Comparison of ENCODE assay signal across 8 cellular contexts in the genomic region with DNA sequence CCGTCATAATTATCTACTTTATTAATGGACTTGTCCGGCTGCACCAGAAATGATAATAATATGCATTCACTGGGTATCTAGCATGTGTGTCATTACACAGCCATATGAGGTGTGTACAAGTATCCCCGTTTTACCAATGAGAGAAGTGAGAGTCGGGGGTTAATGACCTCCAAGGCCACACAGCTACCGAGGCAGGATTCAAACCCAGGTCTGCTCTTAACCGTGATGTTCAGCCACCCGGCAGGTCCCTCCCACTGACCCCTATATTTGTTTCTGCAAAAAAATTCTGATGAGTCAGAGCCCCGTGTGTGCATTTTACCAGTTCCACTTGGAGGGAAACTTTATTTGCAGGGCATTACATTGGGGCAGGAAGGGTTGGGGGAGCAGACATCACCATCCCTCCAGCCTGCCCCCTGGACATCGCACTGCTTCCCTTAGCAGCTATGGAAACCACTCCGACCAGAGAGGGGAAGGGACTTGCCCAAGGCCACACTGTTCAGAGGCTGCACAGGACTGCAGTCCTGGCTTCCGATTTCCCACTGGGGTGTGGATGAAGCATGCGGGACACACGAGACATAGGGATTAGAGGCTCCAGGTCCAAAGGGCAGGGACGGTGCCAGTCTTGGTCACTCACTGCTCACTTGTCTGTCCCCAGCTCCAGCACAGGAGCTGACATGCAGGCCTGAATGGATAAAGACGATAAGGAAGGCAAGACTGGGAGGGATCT. TPM values are rescaled to one million over a fixed set of nuclear protein-coding genes. Genes with fewer than 3 reads are reported as not detected.
A peak's percentile ranks its signal among the peaks of the same experiment; 100 is the strongest.
DNase-seq lines count a peak whose midpoint lies in the region; ATAC-seq and FAIRE-seq lines count a peak whose summit lies in the region.

No MANE protein-coding gene starts in this region.

- H3K27ac Mint-ChIP-seq in central memory CD8-positive, alpha-beta T cell (ENCODE audit: low read depth): peak overlapping the region; percentile 65

- intact Hi-C loops in sciatic nerve (cut with DNase I): no loop called here

- H3K4me3 Mint-ChIP-seq in central memory CD8-positive, alpha-beta T cell: peak overlapping the region; percentile 47

- H3K4me1 Mint-ChIP-seq in central memory CD8-positive, alpha-beta T cell: peaks cover 14% of the 10 kb centered on the region

- ATAC-seq in HG03442 (IDR thresholded peaks at IDR 0.05; ENCODE audit: unreplicated experiment) (peak; percentile 18), sciatic nerve (peak; percentile 14)
- ATAC-seq in central memory CD8-positive, alpha-beta T cell (replicated peaks; ENCODE audit: extremely low read depth, poor library complexity, severe bottlenecking): no peak

- FAIRE-seq in GM19239 (lab: Jason Lieb, UNC): peak; percentile 79

- no peaks in the 10 kb centered on the region for H3K27me3 Mint-ChIP-seq in central memory CD8-positive, alpha-beta T cell

- no peaks in the 10 kb centered on the region for H3K9me3 Mint-ChIP-seq in central memory CD8-positive, alpha-beta T cell

- H3K36me3 Mint-ChIP-seq in central memory CD8-positive, alpha-beta T cell (ENCODE audit: insufficient read depth): peaks cover 1% of the 10 kb centered on the region

- DNase-seq in GM19239 (ENCODE audit: insufficient read length, low spot score): no peak
- no peak for DNase-seq in central memory CD8-positive, alpha-beta T cell (ENCODE audit: low spot score in 2 of 2)
- no peak for DNase-seq in sciatic nerve (ENCODE audit: low spot score)
- DNase-seq in NCI-H226: no peak
- DNase-seq in NCI-H2227 (lab: John Stamatoyannopoulos, UW; ENCODE audit: unreplicated experiment): no peak
- no peak for DNase-seq in NCI-H748 treated with DMSO at 0.1 percent for 48 hours (lab: John Stamatoyannopoulos, UW)
- DNase-seq in NCI-H1930 (lab: John Stamatoyannopoulos, UW): no peak

RNA-seq across cellular contexts. Expression of gene SRC, which starts 10.1 kb away (rescaled TPM):
- 23.7 TPM for total RNA-seq in sciatic nerve

RNA-seq across cellular contexts. Expression of gene MANBAL, which starts 46.4 kb away (rescaled TPM):
- 34.1 TPM for total RNA-seq in sciatic nerve
